ENCODE assay signal across 8 cellular contexts in genomic region chr11:66676931-66677598, GRCh38. TPM values are rescaled to one million over a fixed set of nuclear protein-coding genes. Genes with fewer than 3 reads are reported as not detected.
DNase-seq lines count a peak whose midpoint lies in the region; ATAC-seq and TF ChIP-seq lines count a peak whose summit lies in the region.

No MANE protein-coding gene starts in this region.

- peak overlapping the region; percentile 71; the same call in 1 of the 2 replicates for H2AFZ ChIP-seq in SK-N-SH (ENCODE audit: low read depth)

- peaks cover 29% of the 10 kb centered on the region for H3F3A ChIP-seq in SK-N-SH (replicated peaks; ENCODE audit: insufficient read depth)

- H3K4me3 ChIP-seq in SK-N-SH (ENCODE audit: low read depth in 2 of 2, low read length in 1 of 2) (peak overlapping the region; percentile 60 to 63), subcutaneous abdominal adipose tissue (ENCODE audit: low read depth in 1 of 5, low read length in 5 of 5) (peak overlapping the region; percentile 79 to 99 (median 87))

- CTCF ChIA-PET in SK-N-SH (lab: Yijun Ruan, JAX): interaction anchor here (0.6 to 3.7 kb wide), 21 partner anchors 9 to 1831 kb away, joined by 3 to 54 read pairs (median 9); partner anchors contain the start of genes ACTN3, CTSF, MRPL11 and RBM14

- no peak; the same call in 2 of the 3 replicates for ATAC-seq in SK-N-SH treated with all-trans-retinoic acid at 6 μM for 48 hours
- ATAC-seq in GM21576 (IDR thresholded peaks at IDR 0.05; ENCODE audit: unreplicated experiment): no peak
- no peak for ATAC-seq in GM19395 (IDR thresholded peaks at IDR 0.05; ENCODE audit: unreplicated experiment)
- ATAC-seq in HG03521 (IDR thresholded peaks at IDR 0.05; ENCODE audit: unreplicated experiment): no peak

- intact Hi-C loops in activated T-helper 2 cell treated with anti-CD3 and anti-CD28 coated beads, Interferon-gamma antibody, Interleukin-2, Interleukin-4, amounts not matched to agents 10 μg/mL and 5 μg/mL and 100 μg/mL, durations not matched to agents 14 hours and 24 hours and 36 hours (cut with micrococcal nuclease): loop anchor here (2.0 to 5.0 kb wide), 3 partner anchors 38 to 165 kb away; partner anchors contain the start of genes RBM4 and RCE1

- H3K36me3 ChIP-seq in SK-N-SH (replicated peaks in 1 of 2; ENCODE audit: control insufficient read depth in 1 of 2, insufficient read depth in 2 of 2, low read length in 1 of 2) (peaks cover 15 to 20% of the 10 kb centered on the region in 2 experiments), subcutaneous abdominal adipose tissue (ENCODE audit: control insufficient read depth in 5 of 5, insufficient read depth in 5 of 5, low read length in 5 of 5) (no peaks in the 10 kb centered on the region)

- 14% methylated on average over 27 of the region's 27 CpGs for WGBS in SK-N-SH (ENCODE audit: low lambda C conversion rate)

- POLR2A ChIA-PET in SK-N-SH (lab: Yijun Ruan, JAX): interaction anchor here (1.3 to 2.6 kb wide), 6 partner anchors 38 to 198 kb away, joined by 3 to 21 read pairs (median 14); partner anchors contain the start of genes CTSF, DPP3, RBM14 and RBM4

- TF ChIP-seq RAD21 in SK-N-SH (IDR thresholded peaks at IDR 0.05; ENCODE audit: low read length): no peak

- H3K9ac ChIP-seq in SK-N-SH (peak overlapping the region; percentile 88), subcutaneous abdominal adipose tissue (ENCODE audit: low read length in 5 of 5) (peak overlapping the region; percentile 63 to 90 (median 71))

- H3K27ac ChIP-seq in SK-N-SH (ENCODE audit: low read depth in 2 of 2, low read length in 1 of 2) (peak overlapping the region; percentile 92 to 97), subcutaneous abdominal adipose tissue (ENCODE audit: low read depth, low read length) (peak overlapping the region; percentile 98)

- peaks cover 52% of the 10 kb centered on the region for H3K79me2 ChIP-seq in SK-N-SH (ENCODE audit: insufficient read depth)

- no peaks in the 10 kb centered on the region for H3K9me2 ChIP-seq in SK-N-SH

- peaks cover 15% of the 10 kb centered on the region for H3K36me3 Mint-ChIP-seq in activated T-helper 2 cell treated with anti-CD3 and anti-CD28 coated beads, Interferon-gamma antibody, Interleukin-2, Interleukin-4, amounts not matched to agents 10 μg/mL and 5 μg/mL and 100 μg/mL, durations not matched to agents 14 hours and 24 hours and 36 hours (ENCODE audit: low read depth)
- no peaks in the 10 kb centered on the region for H3K36me3 Mint-ChIP-seq in immature natural killer cell

- DNase-seq in SK-N-SH (no peak), immature natural killer cell (no peak)
- no peak for DNase-seq in activated T-helper 2 cell treated with anti-CD3 and anti-CD28 coated beads, Interferon-gamma antibody, Interleukin-2, Interleukin-4, amounts not matched to agents 10 μg/mL and 5 μg/mL and 100 μg/mL, durations not matched to agents 14 hours and 24 hours and 36 hours (ENCODE audit: low spot score)

- H3K4me1 Mint-ChIP-seq in activated T-helper 2 cell treated with anti-CD3 and anti-CD28 coated beads, Interferon-gamma antibody, Interleukin-2, Interleukin-4, amounts not matched to agents 10 μg/mL and 5 μg/mL and 100 μg/mL, durations not matched to agents 14 hours and 24 hours and 36 hours (ENCODE audit: low read depth): peaks cover 30% of the 10 kb centered on the region
- peaks cover 32 to 41% of the 10 kb centered on the region in 2 donors for H3K4me1 Mint-ChIP-seq in immature natural killer cell

- H3K27me3 ChIP-seq in SK-N-SH (ENCODE audit: insufficient read depth) (no peaks in the 10 kb centered on the region), subcutaneous abdominal adipose tissue (ENCODE audit: control insufficient read depth in 5 of 5, insufficient read depth in 4 of 5, low read length in 5 of 5) (no peaks in the 10 kb centered on the region)

- peak overlapping the region; percentile 88 for H3K4me2 ChIP-seq in SK-N-SH

- TF ChIP-seq CTCF in SK-N-SH (IDR thresholded peaks at IDR 0.05): no peak

- peak overlapping the region; percentile 97 for H3K27ac Mint-ChIP-seq in activated T-helper 2 cell treated with anti-CD3 and anti-CD28 coated beads, Interferon-gamma antibody, Interleukin-2, Interleukin-4, amounts not matched to agents 10 μg/mL and 5 μg/mL and 100 μg/mL, durations not matched to agents 14 hours and 24 hours and 36 hours
- peak overlapping the region; percentile 97 to 100 (median 99) for H3K27ac Mint-ChIP-seq in immature natural killer cell

- H4K20me1 ChIP-seq in SK-N-SH (ENCODE audit: insufficient read depth): peaks cover 5% of the 10 kb centered on the region

- no peaks in the 10 kb centered on the region for H3K9me3 Mint-ChIP-seq in activated T-helper 2 cell treated with anti-CD3 and anti-CD28 coated beads, Interferon-gamma antibody, Interleukin-2, Interleukin-4, amounts not matched to agents 10 μg/mL and 5 μg/mL and 100 μg/mL, durations not matched to agents 14 hours and 24 hours and 36 hours
- H3K9me3 Mint-ChIP-seq in immature natural killer cell: no peaks in the 10 kb centered on the region

- no peak for TF ChIP-seq EP300 in SK-N-SH (IDR thresholded peaks at IDR 0.05; ENCODE audit: borderline replicate concordance in 1 of 2, low read depth in 1 of 2, low read length in 1 of 2)

- H3K9me3 ChIP-seq in SK-N-SH (no peaks in the 10 kb centered on the region), subcutaneous abdominal adipose tissue (ENCODE audit: control insufficient read depth in 5 of 5, low read length in 5 of 5) (no peaks in the 10 kb centered on the region)

- peaks cover 18 to 21% of the 10 kb centered on the region in 2 experiments for H3K4me1 ChIP-seq in SK-N-SH (ENCODE audit: control insufficient read depth in 1 of 2, insufficient read depth in 2 of 2, low read depth in 1 of 2, low read length in 1 of 2)
- H3K4me1 ChIP-seq in subcutaneous abdominal adipose tissue (ENCODE audit: control insufficient read depth in 5 of 5, insufficient read depth in 5 of 5, low read length in 5 of 5): peaks cover 4 to 36% (median 25%) of the 10 kb centered on the region in 5 donors

- H3K27me3 Mint-ChIP-seq in activated T-helper 2 cell treated with anti-CD3 and anti-CD28 coated beads, Interferon-gamma antibody, Interleukin-2, Interleukin-4, amounts not matched to agents 10 μg/mL and 5 μg/mL and 100 μg/mL, durations not matched to agents 14 hours and 24 hours and 36 hours (ENCODE audit: low read depth): no peaks in the 10 kb centered on the region
- H3K27me3 Mint-ChIP-seq in immature natural killer cell (ENCODE audit: low read depth in 3 of 3): peaks cover 11 to 18% (median 17%) of the 10 kb centered on the region in 3 donors

- H3K4me3 Mint-ChIP-seq in activated T-helper 2 cell treated with anti-CD3 and anti-CD28 coated beads, Interferon-gamma antibody, Interleukin-2, Interleukin-4, amounts not matched to agents 10 μg/mL and 5 μg/mL and 100 μg/mL, durations not matched to agents 14 hours and 24 hours and 36 hours (ENCODE audit: low read depth): peak overlapping the region; percentile 92
- H3K4me3 Mint-ChIP-seq in immature natural killer cell: peak overlapping the region; percentile 91 to 96 (median 95)

TF ChIP-seq in SK-N-SH, 30 proteins besides CTCF, POLR2A, EP300 and RAD21 (continues in another document):
- TF ChIP-seq FOXJ3 (CRISPR knock-in tag; IDR thresholded peaks at IDR 0.05): no peak
- no peak for TF ChIP-seq TCF12 (IDR thresholded peaks at IDR 0.05)
- no peak for TF ChIP-seq YY1 (IDR thresholded peaks at IDR 0.05; ENCODE audit: low read depth)

TF ChIP-seq in SK-N-SH treated with all-trans-retinoic acid at 6 μM for 48 hours, 23 proteins besides CTCF, POLR2A, EP300 and RAD21:
- TF ChIP-seq ISL1 (CRISPR knock-in tag; IDR thresholded peaks at IDR 0.05): no peak

RNA-seq across cellular contexts. Expression of gene RBM4B, which starts 0.6 kb away (rescaled TPM):
- 31.1 and 43.3 TPM in 2 replicates for polyA plus RNA-seq in SK-N-SH (2012; rRNA removed)
- polyA plus RNA-seq in SK-N-SH (2012; cell fraction: cytosol; rRNA removed): 26.1 and 30.8 TPM in 2 replicates
- polyA plus RNA-seq in SK-N-SH (2012; cell fraction: nucleus; rRNA removed): 59.8 and 93.4 TPM in 2 replicates
- total RNA-seq in activated T-helper 2 cell treated with anti-CD3 and anti-CD28 coated beads, Interferon-gamma antibody, Interleukin-2, Interleukin-4, amounts not matched to agents 10 μg/mL and 5 μg/mL and 100 μg/mL, durations not matched to agents 14 hours and 24 hours and 36 hours: 16.5 and 18.4 TPM in 2 replicates
- 10 to 100 TPM in 2 of 3 donors, 1 to 10 TPM in 1; 8.6 to 24.6 (median 16.0) TPM for polyA plus RNA-seq in immature natural killer cell

RNA-seq across cellular contexts. Expression of gene RBM4, which starts 38.6 kb away (rescaled TPM):
- polyA plus RNA-seq in SK-N-SH (2012; rRNA removed): 202 and 222 TPM in 2 replicates
- polyA plus RNA-seq in SK-N-SH (2012; cell fraction: cytosol; rRNA removed): 189 and 200 TPM in 2 replicates
- polyA plus RNA-seq in SK-N-SH (2012; cell fraction: nucleus; rRNA removed): 104 and 183 TPM in 2 replicates
- 125 and 129 TPM in 2 replicates for total RNA-seq in activated T-helper 2 cell treated with anti-CD3 and anti-CD28 coated beads, Interferon-gamma antibody, Interleukin-2, Interleukin-4, amounts not matched to agents 10 μg/mL and 5 μg/mL and 100 μg/mL, durations not matched to agents 14 hours and 24 hours and 36 hours
- 100 to 1,000 TPM; 251 to 308 (median 255) TPM for polyA plus RNA-seq in immature natural killer cell

RNA-seq across cellular contexts. Expression of gene SPTBN2, which starts 52.0 kb away (rescaled TPM):
- 16.2 and 19.7 TPM in 2 replicates for polyA plus RNA-seq in SK-N-SH (2012; rRNA removed)
- 8.6 and 11.2 TPM in 2 replicates for polyA plus RNA-seq in SK-N-SH (2012; cell fraction: cytosol; rRNA removed)
- polyA plus RNA-seq in SK-N-SH (2012; cell fraction: nucleus; rRNA removed): 76.3 and 105 TPM in 2 replicates
- total RNA-seq in activated T-helper 2 cell treated with anti-CD3 and anti-CD28 coated beads, Interferon-gamma antibody, Interleukin-2, Interleukin-4, amounts not matched to agents 10 μg/mL and 5 μg/mL and 100 μg/mL, durations not matched to agents 14 hours and 24 hours and 36 hours: 0.73 and 0.99 TPM in 2 replicates
- not detected for polyA plus RNA-seq in immature natural killer cell

Comparison
In these comparisons a context has a peak if more than half of its experiments do, and no peak if none do; other contexts are left out.
1. RNA of gene SPTBN2, which starts 52.0 kb away (polyA plus RNA-seq): 8.6 to 105 TPM in SK-N-SH; not detected in immature natural killer cell; every median in the first group is over 4 times any median in the second.